Comparison of ENCODE assay signal across 2 cellular contexts in genomic region chr7:517848-518629, GRCh38.
A peak's percentile ranks its signal among the peaks of the same experiment; 100 is the strongest.
TF ChIP-seq lines count a peak whose summit lies in the region.

No MANE protein-coding gene starts in this region.

TF ChIP-seq in GM23338, 12 proteins besides CTCF, POLR2A, EP300 and RAD21 (continued from another document):
- TF ChIP-seq REST (IDR thresholded peaks at IDR 0.05; ENCODE audit: unreplicated experiment) (no peak), CREB1 (CRISPR knock-in tag; IDR thresholded peaks at IDR 0.05; ENCODE audit: low read depth) (no peak), ETS1 (IDR thresholded peaks at IDR 0.05) (no peak), STAT1 (IDR thresholded peaks at IDR 0.05; ENCODE audit: unreplicated experiment) (no peak), ZNF331 (CRISPR knock-in tag; IDR thresholded peaks at IDR 0.05; ENCODE audit: low read depth) (no peak), ZNF462 (CRISPR knock-in tag; IDR thresholded peaks at IDR 0.05) (no peak)

TF ChIP-seq in HepG2, 621 proteins besides CTCF, POLR2A, EP300 and RAD21 (continued from another document):
- TF ChIP-seq SIN3A (IDR thresholded peaks at IDR 0.05; ENCODE audit: borderline replicate concordance, low read depth, low read length) (no peak), DNMT1 (CRISPR knock-in tag; IDR thresholded peaks at IDR 0.05) (no peak), EZH2 (conservative IDR thresholded peaks at IDR 0.05; ENCODE audit: low read depth, low read length) (peak; percentile 62), SNAPC2 (CRISPR knock-in tag; IDR thresholded peaks at IDR 0.05) (no peak), AKNA (CRISPR knock-in tag; IDR thresholded peaks at IDR 0.05; ENCODE audit: borderline replicate concordance) (no peak), HNRNPK (IDR thresholded peaks at IDR 0.05; ENCODE audit: low read depth, low read length, poor library complexity, severe bottlenecking) (peak; percentile 87), NKX3-1 (CRISPR knock-in tag; IDR thresholded peaks at IDR 0.05) (no peak), ZNF264 (CRISPR knock-in tag; IDR thresholded peaks at IDR 0.05) (no peak), ZMAT5 (CRISPR knock-in tag; IDR thresholded peaks at IDR 0.05; ENCODE audit: borderline replicate concordance, low read depth) (no peak), ISL2 (CRISPR knock-in tag; IDR thresholded peaks at IDR 0.05) (no peak), ZUFSP (CRISPR knock-in tag; IDR thresholded peaks at IDR 0.05; ENCODE audit: borderline replicate concordance) (no peak), DR1 (CRISPR knock-in tag; IDR thresholded peaks at IDR 0.05) (no peak), SNAPC5 (CRISPR knock-in tag; IDR thresholded peaks at IDR 0.05; ENCODE audit: borderline replicate concordance) (no peak), ZNF83 (CRISPR knock-in tag; IDR thresholded peaks at IDR 0.05; ENCODE audit: borderline replicate concordance) (no peak)
- TF ChIP-seq, protein P1, sequence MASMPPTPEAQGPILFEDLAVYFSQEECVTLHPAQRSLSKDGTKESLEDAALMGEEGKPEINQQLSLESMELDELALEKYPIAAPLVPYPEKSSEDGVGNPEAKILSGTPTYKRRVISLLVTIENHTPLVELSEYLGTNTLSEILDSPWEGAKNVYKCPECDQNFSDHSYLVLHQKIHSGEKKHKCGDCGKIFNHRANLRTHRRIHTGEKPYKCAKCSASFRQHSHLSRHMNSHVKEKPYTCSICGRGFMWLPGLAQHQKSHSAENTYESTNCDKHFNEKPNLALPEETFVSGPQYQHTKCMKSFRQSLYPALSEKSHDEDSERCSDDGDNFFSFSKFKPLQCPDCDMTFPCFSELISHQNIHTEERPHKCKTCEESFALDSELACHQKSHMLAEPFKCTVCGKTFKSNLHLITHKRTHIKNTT (CRISPR knock-in tag; IDR thresholded peaks at IDR 0.05) = no peak
TF ChIP-seq in HepG2: peak in this region for 3.
